In the genomic region with DNA sequence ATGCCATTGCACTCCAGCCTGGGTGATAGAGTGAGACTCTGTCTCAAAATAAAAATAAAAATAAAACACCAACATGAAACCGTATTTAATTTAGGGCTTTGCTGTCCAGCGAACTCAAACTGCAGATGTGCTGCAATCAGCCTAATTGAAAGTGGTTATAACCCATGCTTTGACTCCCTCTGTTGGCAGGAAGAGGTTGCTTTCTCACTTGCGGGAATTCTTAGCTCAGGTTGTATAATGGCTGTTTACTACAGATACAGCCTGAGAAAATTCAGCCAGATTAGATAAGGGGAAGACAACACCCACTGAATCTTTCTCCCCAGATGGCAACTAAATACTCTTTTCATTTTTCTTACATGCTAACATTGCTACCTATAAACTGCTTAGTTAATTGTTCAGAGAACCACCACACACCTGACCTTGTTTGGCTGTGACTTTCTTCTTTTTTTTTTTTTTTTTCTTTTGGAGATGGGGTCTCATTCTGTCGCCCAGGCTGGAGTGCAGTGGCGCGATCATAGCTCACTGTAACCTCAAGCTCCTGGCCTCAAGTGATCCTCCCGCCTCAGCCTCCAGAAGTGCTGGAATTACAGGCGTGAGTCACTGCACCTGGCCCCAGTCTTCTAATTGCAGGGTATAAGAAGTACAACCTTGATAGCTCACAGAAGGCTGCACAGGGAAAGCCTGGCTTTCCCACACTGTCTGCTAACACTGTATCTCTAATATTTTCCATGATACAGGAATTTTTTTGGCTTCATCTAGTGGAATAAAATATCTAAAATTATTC, we compare ENCODE assay signal across 8 cellular contexts. TPM values are rescaled to one million over a fixed set of nuclear protein-coding genes. Genes with fewer than 3 reads are reported as not detected.
A peak's percentile ranks its signal among the peaks of the same experiment; 100 is the strongest.
DNase-seq lines count a peak whose midpoint lies in the region; ATAC-seq and TF ChIP-seq lines count a peak whose summit lies in the region.

No MANE protein-coding gene starts in this region.

- no peak overlapping the region for H3K27ac Mint-ChIP-seq in activated T-helper 2 cell treated with anti-CD3 and anti-CD28 coated beads, Interferon-gamma antibody, Interleukin-2, Interleukin-4, amounts not matched to agents 10 μg/mL and 5 μg/mL and 100 μg/mL, durations not matched to agents 14 hours and 24 hours and 36 hours

- intact Hi-C loops in activated T-helper 2 cell treated with anti-CD3 and anti-CD28 coated beads, Interferon-gamma antibody, Interleukin-2, Interleukin-4, amounts not matched to agents 10 μg/mL and 5 μg/mL and 100 μg/mL, durations not matched to agents 14 hours and 24 hours and 36 hours (cut with micrococcal nuclease), result loop anchor here (1.0 to 10.0 kb wide), 7 partner anchors 30 to 882 kb away; a partner anchor contains a TSS

- DNase-seq in SIG-M5 treated with dmso at 0.1 percent for 504 hours (lab: John Stamatoyannopoulos, UW; ENCODE audit: unreplicated experiment), result peak; percentile 80
- DNase-seq in SIG-M5 (lab: John Stamatoyannopoulos, UW), result no peak
- peak; percentile 69 for DNase-seq in HuH-7 (ENCODE audit: low spot score)
- peak; percentile 55 to 73 for DNase-seq in NOMO-1 (lab: John Stamatoyannopoulos, UW; ENCODE audit: unreplicated experiment in 2 of 2)
- DNase-seq in activated T-helper 2 cell treated with anti-CD3 and anti-CD28 coated beads, Interferon-gamma antibody, Interleukin-2, Interleukin-4, amounts not matched to agents 10 μg/mL and 5 μg/mL and 100 μg/mL, durations not matched to agents 14 hours and 24 hours and 36 hours (ENCODE audit: low spot score), result peak; percentile 30
- DNase-seq in foreskin keratinocyte, result peak; percentile 40 to 69
- DNase-seq in putamen (ENCODE audit: low spot score), result peak; percentile 68

- no peaks in the 10 kb centered on the region for H3K36me3 Mint-ChIP-seq in activated T-helper 2 cell treated with anti-CD3 and anti-CD28 coated beads, Interferon-gamma antibody, Interleukin-2, Interleukin-4, amounts not matched to agents 10 μg/mL and 5 μg/mL and 100 μg/mL, durations not matched to agents 14 hours and 24 hours and 36 hours (ENCODE audit: low read depth)

- no peaks in the 10 kb centered on the region for H3K27me3 Mint-ChIP-seq in activated T-helper 2 cell treated with anti-CD3 and anti-CD28 coated beads, Interferon-gamma antibody, Interleukin-2, Interleukin-4, amounts not matched to agents 10 μg/mL and 5 μg/mL and 100 μg/mL, durations not matched to agents 14 hours and 24 hours and 36 hours (ENCODE audit: low read depth)

- TF ChIP-seq CTCF in foreskin keratinocyte (conservative IDR thresholded peaks at IDR 0.05), result peak; percentile 95

- H3K4me1 ChIP-seq in foreskin keratinocyte, result peaks cover 3% of the 10 kb centered on the region

- no peaks in the 10 kb centered on the region for H3K9me3 Mint-ChIP-seq in activated T-helper 2 cell treated with anti-CD3 and anti-CD28 coated beads, Interferon-gamma antibody, Interleukin-2, Interleukin-4, amounts not matched to agents 10 μg/mL and 5 μg/mL and 100 μg/mL, durations not matched to agents 14 hours and 24 hours and 36 hours

- H3K27ac ChIP-seq in foreskin keratinocyte, result no peak overlapping the region

- no peak for ATAC-seq in foreskin keratinocyte
- ATAC-seq in GM21360 (IDR thresholded peaks at IDR 0.05; ENCODE audit: unreplicated experiment), result no peak

- peaks cover 24% of the 10 kb centered on the region for H3K4me1 Mint-ChIP-seq in activated T-helper 2 cell treated with anti-CD3 and anti-CD28 coated beads, Interferon-gamma antibody, Interleukin-2, Interleukin-4, amounts not matched to agents 10 μg/mL and 5 μg/mL and 100 μg/mL, durations not matched to agents 14 hours and 24 hours and 36 hours (ENCODE audit: low read depth)

- no peak overlapping the region for H3K4me3 Mint-ChIP-seq in activated T-helper 2 cell treated with anti-CD3 and anti-CD28 coated beads, Interferon-gamma antibody, Interleukin-2, Interleukin-4, amounts not matched to agents 10 μg/mL and 5 μg/mL and 100 μg/mL, durations not matched to agents 14 hours and 24 hours and 36 hours (ENCODE audit: low read depth)

- H3K27me3 ChIP-seq in foreskin keratinocyte, result no peaks in the 10 kb centered on the region

RNA-seq across cellular contexts. Expression of a gene that starts 34.6 kb away (rescaled TPM):
- total RNA-seq in activated T-helper 2 cell treated with anti-CD3 and anti-CD28 coated beads, Interferon-gamma antibody, Interleukin-2, Interleukin-4, amounts not matched to agents 10 μg/mL and 5 μg/mL and 100 μg/mL, durations not matched to agents 14 hours and 24 hours and 36 hours, result 80.7 and 85.5 TPM in 2 replicates
- 67.4 and 74.0 TPM in 2 replicates for total RNA-seq in foreskin keratinocyte
- polyA plus RNA-seq in foreskin keratinocyte, result 64.9 and 70.3 TPM in 2 replicates
